10 cellular contexts compared by ENCODE assay signal in genomic region chr10:14587540-14588083, GRCh38.
A peak's percentile ranks its signal among the peaks of the same experiment; 100 is the strongest.
DNase-seq lines count a peak whose midpoint lies in the region; ATAC-seq, FAIRE-seq and TF ChIP-seq lines count a peak whose summit lies in the region.
"Had no signal": no experiment of that assay in that cellular context is flagged by ENCODE, and none has a peak within 500 bp of the region (broad histone marks: within the 10 kb centered on the region; RNA-seq: fewer than 3 reads in every experiment).

No MANE protein-coding gene starts in this region.

- TF ChIP-seq CTCF in A549 (IDR thresholded peaks at IDR 0.05) = no peak
- no peak for TF ChIP-seq CTCF in GM23338 (conservative IDR thresholded peaks at IDR 0.05; ENCODE audit: low read depth in 2 of 2)
- no peak for TF ChIP-seq CTCF in mucosa of descending colon (IDR thresholded peaks at IDR 0.05)
- no peak for TF ChIP-seq CTCF in endodermal cell (conservative IDR thresholded peaks at IDR 0.05)

- ATAC-seq in A549 (peak in 1 of 2 experiments; percentile 3; a peak in 2 of 6 replicates), GM23338 (no peak), mucosa of descending colon (no peak)

- no peak for TF ChIP-seq RAD21 in A549 (conservative IDR thresholded peaks at IDR 0.05 in 1 of 2, IDR thresholded peaks at IDR 0.05 in 1 of 2)

- H2AFZ ChIP-seq in GM23338 = no peak overlapping the region

- peak overlapping the region; percentile 76 to 82 for H3K27ac ChIP-seq in A549
- H3K27ac ChIP-seq in GM23338 (ENCODE audit: low read depth) = no peak overlapping the region
- peak overlapping the region; percentile 56 for H3K27ac ChIP-seq in muscle layer of colon (ENCODE audit: low read depth, low read length)
- no peak overlapping the region for H3K27ac ChIP-seq in endodermal cell (ENCODE audit: low read depth, low read length)

- WGBS in A549 (ENCODE audit: missing lambda C conversion rate) = 36% methylated on average over 6 of the region's 6 CpGs
- 93 to 100% methylated on average over 2 to 6 of the region's 6 CpGs for WGBS in endodermal cell (ENCODE audit: insufficient coverage in 1 of 2, insufficient read length in 1 of 2), 2 experiments

- intact Hi-C loops in mucosa of descending colon (cut with DNase I, micrococcal nuclease) = no loop called here

- 0 out of 2 replicates have a peak, but pooled peaks cover 5% of the 10 kb centered on the region for H3F3A ChIP-seq in GM23338 (replicated peaks; ENCODE audit: low read depth)

- CTCF ChIA-PET in A549 (lab: Yijun Ruan, JAX) = interaction anchor here (0.5 to 2.0 kb wide), 5 partner anchors 10 to 236 kb away, joined by 3 to 7 read pairs (median 6); no protein-coding TSS in a partner anchor

- TF ChIP-seq POLR2A in A549 (IDR thresholded peaks at IDR 0.05; ENCODE audit: low read length) = no peak

- H3K27me3 ChIP-seq in GM23338 (ENCODE audit: insufficient read depth) (no peaks in the 10 kb centered on the region), muscle layer of colon (ENCODE audit: control insufficient read depth in 1 of 2, insufficient read depth in 2 of 2, low read length in 2 of 2) (no peaks in the 10 kb centered on the region), endodermal cell (ENCODE audit: control insufficient read depth, insufficient read depth, low read length, poor library complexity, severe bottlenecking) (no peaks in the 10 kb centered on the region)
- H3K27me3 ChIP-seq: gastrocnemius medialis had no signal

- peaks cover 3% of the 10 kb centered on the region for H3K27me3 Mint-ChIP-seq in GM23338 (ENCODE audit: insufficient read depth, low read depth, poor library complexity)
- H3K27me3 Mint-ChIP-seq in activated naive CD8-positive, alpha-beta T cell treated with anti-CD3 and anti-CD28 coated beads for 36 hours = no peaks in the 10 kb centered on the region
- no peaks in the 10 kb centered on the region for H3K27me3 Mint-ChIP-seq in endodermal cell (ENCODE audit: insufficient read depth)

- peaks cover 5% of the 10 kb centered on the region; the same call in 1 of the 2 replicates for H3K9me2 ChIP-seq in GM23338 (ENCODE audit: insufficient read depth)

- H3K36me3 Mint-ChIP-seq in GM23338 (ENCODE audit: low read depth) = no peaks in the 10 kb centered on the region
- peaks cover 74% of the 10 kb centered on the region for H3K36me3 Mint-ChIP-seq in activated naive CD8-positive, alpha-beta T cell treated with anti-CD3 and anti-CD28 coated beads for 36 hours
- H3K36me3 Mint-ChIP-seq in endodermal cell (ENCODE audit: low read depth) = no peaks in the 10 kb centered on the region

- no peak for FAIRE-seq in A549 (lab: Jason Lieb, UNC)

- peak overlapping the region; percentile 3; the same call in 1 of the 3 replicates for H3K4me3 ChIP-seq in A549
- no peak overlapping the region for H3K4me3 ChIP-seq in GM23338
- H3K4me3 ChIP-seq in muscle layer of colon (ENCODE audit: low read depth in 1 of 2, low read length in 2 of 2) = no peak overlapping the region
- H3K4me3 ChIP-seq in mucosa of descending colon = no peak overlapping the region
- H3K4me3 ChIP-seq in endodermal cell (ENCODE audit: low read length) = no peak overlapping the region
- H3K4me3 ChIP-seq: gastrocnemius medialis had no signal

- H3K9me3 ChIP-seq in A549 (no peaks in the 10 kb centered on the region), muscle layer of colon (ENCODE audit: low read length) (no peaks in the 10 kb centered on the region), mucosa of descending colon (no peaks in the 10 kb centered on the region), endodermal cell (ENCODE audit: control insufficient read depth, low read length) (no peaks in the 10 kb centered on the region)
- H3K9me3 ChIP-seq: gastrocnemius medialis had no signal

- no peak for TF ChIP-seq EP300 in A549 (IDR thresholded peaks at IDR 0.05)

- no peaks in the 10 kb centered on the region; the same call in 1 of the 2 replicates for H4K20me1 ChIP-seq in GM23338 (replicated peaks; ENCODE audit: insufficient read depth)

- DNase-seq in A549 (ENCODE audit: low read depth in 1 of 2, low spot score in 1 of 2) (no peak), GM23338 (ENCODE audit: low spot score) (no peak), NOMO-1 treated with DMSO at 0.1 percent for 48 hours (lab: John Stamatoyannopoulos, UW; ENCODE audit: unreplicated experiment) (no peak), mucosa of descending colon (no peak), endodermal cell (no peak), Ammon's horn (ENCODE audit: low spot score) (no peak)
- DNase-seq in activated naive CD8-positive, alpha-beta T cell treated with anti-CD3 and anti-CD28 coated beads for 36 hours = no peak
- DNase-seq: gastrocnemius medialis, NCI-H1105 treated with DMSO at 0.1 percent for 48 hours had no signal

- H3K9me3 Mint-ChIP-seq in GM23338 (no peaks in the 10 kb centered on the region), endodermal cell (no peaks in the 10 kb centered on the region)
- H3K9me3 Mint-ChIP-seq in activated naive CD8-positive, alpha-beta T cell treated with anti-CD3 and anti-CD28 coated beads for 36 hours = no peaks in the 10 kb centered on the region

- H3K4me3 Mint-ChIP-seq in GM23338 = no peak overlapping the region
- H3K4me3 Mint-ChIP-seq in activated naive CD8-positive, alpha-beta T cell treated with anti-CD3 and anti-CD28 coated beads for 36 hours = peak overlapping the region; percentile 64
- H3K4me3 Mint-ChIP-seq in endodermal cell = no peak overlapping the region

- H3K36me3 ChIP-seq in GM23338 (ENCODE audit: insufficient read depth) = no peaks in the 10 kb centered on the region
- no peaks in the 10 kb centered on the region for H3K36me3 ChIP-seq in muscle layer of colon (ENCODE audit: insufficient read depth, low read length)
- H3K36me3 ChIP-seq in mucosa of descending colon (ENCODE audit: low read depth) = no peaks in the 10 kb centered on the region
- H3K36me3 ChIP-seq in endodermal cell (ENCODE audit: control insufficient read depth, insufficient read depth, low read length) = peaks cover 11% of the 10 kb centered on the region
- H3K36me3 ChIP-seq: gastrocnemius medialis had no signal

- H3K4me2 ChIP-seq in A549 (peak overlapping the region; percentile 92), GM23338 (no peak overlapping the region)

- 0 out of 2 replicates have a peak overlapping the region, but pooled peaks have one; percentile 81 for H3K27ac Mint-ChIP-seq in GM23338
- H3K27ac Mint-ChIP-seq in activated naive CD8-positive, alpha-beta T cell treated with anti-CD3 and anti-CD28 coated beads for 36 hours = peak overlapping the region; percentile 98
- no peak overlapping the region for H3K27ac Mint-ChIP-seq in endodermal cell

- H3K79me2 ChIP-seq in GM23338 (replicated peaks; ENCODE audit: insufficient read depth) = peaks cover 79% of the 10 kb centered on the region

- H3K9ac ChIP-seq in muscle layer of colon (ENCODE audit: low read length) (no peak overlapping the region), endodermal cell (ENCODE audit: extremely low read depth, low read length, poor library complexity, severe bottlenecking) (no peak overlapping the region)

- POLR2A ChIA-PET in A549 (lab: Yijun Ruan, JAX) = interaction anchor here (1.1 kb wide), 1 partner anchor 9 kb away, joined by 4 read pairs; no protein-coding TSS in a partner anchor

- peaks cover 49% of the 10 kb centered on the region for H3K4me1 Mint-ChIP-seq in GM23338
- peaks cover 94% of the 10 kb centered on the region for H3K4me1 Mint-ChIP-seq in activated naive CD8-positive, alpha-beta T cell treated with anti-CD3 and anti-CD28 coated beads for 36 hours
- H3K4me1 Mint-ChIP-seq in endodermal cell = peaks cover 28% of the 10 kb centered on the region

- peaks cover 83% of the 10 kb centered on the region for H3K4me1 ChIP-seq in A549
- H3K4me1 ChIP-seq in GM23338 (ENCODE audit: insufficient read depth) = peaks cover 39% of the 10 kb centered on the region
- H3K4me1 ChIP-seq in muscle layer of colon (ENCODE audit: insufficient read depth, low read length) = no peaks in the 10 kb centered on the region
- peaks cover 16% of the 10 kb centered on the region for H3K4me1 ChIP-seq in mucosa of descending colon (ENCODE audit: low read depth)
- H3K4me1 ChIP-seq in endodermal cell (ENCODE audit: control insufficient read depth, insufficient read depth, low read length) = no peaks in the 10 kb centered on the region
- H3K4me1 ChIP-seq: gastrocnemius medialis had no signal

TF ChIP-seq in A549, 52 proteins besides CTCF, POLR2A, EP300 and RAD21:
- TF ChIP-seq FOSB (CRISPR knock-in tag; IDR thresholded peaks at IDR 0.05) (no peak), FOXS1 (CRISPR knock-in tag; IDR thresholded peaks at IDR 0.05) (peak; percentile 21; the same call in 1 of the 2 replicates)

TF ChIP-seq in GM23338, 12 proteins besides CTCF, POLR2A, EP300 and RAD21 (continues in another document):
- TF ChIP-seq CREB1 (CRISPR knock-in tag; IDR thresholded peaks at IDR 0.05; ENCODE audit: low read depth) = no peak
- TF ChIP-seq ETS1 (IDR thresholded peaks at IDR 0.05) = no peak
- TF ChIP-seq ZNF331 (CRISPR knock-in tag; IDR thresholded peaks at IDR 0.05; ENCODE audit: low read depth) = no peak
- TF ChIP-seq STAT1 (IDR thresholded peaks at IDR 0.05; ENCODE audit: unreplicated experiment) = no peak

Comparison
In these comparisons a context has a peak if more than half of its experiments do, and no peak if none do; other contexts are left out.
1. H3K27ac ChIP-seq: peak in A549 (2 of 2) and muscle layer of colon (single experiment); none in GM23338 (single experiment) and endodermal cell (single experiment).